ENCODE assay signal across 17 cellular contexts in the genomic region with DNA sequence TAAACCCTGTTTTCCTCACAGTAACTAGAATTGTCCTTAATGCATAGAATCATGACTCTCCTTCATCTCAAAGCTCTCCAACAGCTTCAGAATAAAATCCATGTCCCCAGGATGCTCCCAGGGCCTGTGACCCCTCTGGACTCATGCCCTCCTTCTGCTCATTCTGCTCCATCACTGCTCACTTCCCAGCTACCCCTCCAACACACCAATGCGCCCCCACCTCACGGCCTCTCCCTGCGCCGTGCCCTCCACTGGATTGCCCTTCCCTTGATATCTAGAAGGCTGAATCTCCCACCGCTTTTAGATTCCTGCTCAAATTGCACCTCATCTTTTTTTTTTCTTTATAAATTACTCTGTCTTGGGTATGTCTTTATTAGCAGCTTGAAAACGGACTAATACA. TPM values are rescaled to one million over a fixed set of nuclear protein-coding genes. Genes with fewer than 3 reads are reported as not detected.
A peak's percentile ranks its signal among the peaks of the same experiment; 100 is the strongest.
DNase-seq lines count a peak whose midpoint lies in the region; TF ChIP-seq lines count a peak whose summit lies in the region.
"Had no signal": no experiment of that assay in that cellular context is flagged by ENCODE, and none has a peak within 500 bp of the region (broad histone marks: within the 10 kb centered on the region; RNA-seq: fewer than 3 reads in every experiment).

No MANE protein-coding gene starts in this region.

- H3K4me1 Mint-ChIP-seq in activated CD4-positive, alpha-beta memory T cell treated with anti-CD3 and anti-CD28 coated beads for 36 hours (ENCODE audit: low read depth) = peaks cover 7% of the 10 kb centered on the region

- H3K9me3 ChIP-seq in adrenal gland (replicated peaks in 1 of 3) (no peaks in the 10 kb centered on the region), vagina (no peaks in the 10 kb centered on the region)

- 94 to 97% (median 95%) methylated on average over 6 of the region's 6 CpGs for WGBS in adrenal gland, 4 donors

- H3K27me3 ChIP-seq in adrenal gland (no peaks in the 10 kb centered on the region), vagina (no peaks in the 10 kb centered on the region)

- H3K27ac ChIP-seq in adrenal gland = peak overlapping the region in 4 of 5 donors; percentile 8 to 79 (median 58)
- H3K27ac ChIP-seq in vagina = peak overlapping the region; percentile 78

- H3K4me3 ChIP-seq in adrenal gland (no peak overlapping the region), vagina (no peak overlapping the region)

- no peak for TF ChIP-seq CTCF in adrenal gland (IDR thresholded peaks at IDR 0.05)
- TF ChIP-seq CTCF in vagina (IDR thresholded peaks at IDR 0.05) = no peak

- H3K4me1 ChIP-seq in adrenal gland (replicated peaks in 1 of 2) = peaks cover 17% of the 10 kb centered on the region in 2 donors
- peaks cover 38% of the 10 kb centered on the region for H3K4me1 ChIP-seq in vagina

- no peaks in the 10 kb centered on the region for H3K9me3 Mint-ChIP-seq in activated CD4-positive, alpha-beta memory T cell treated with anti-CD3 and anti-CD28 coated beads for 36 hours

- H3K4me3 Mint-ChIP-seq in activated CD4-positive, alpha-beta memory T cell treated with anti-CD3 and anti-CD28 coated beads for 36 hours = no peak overlapping the region
- H3K4me3 Mint-ChIP-seq: CD4-positive, alpha-beta memory T cell had no signal

- no peak overlapping the region for H3K27ac Mint-ChIP-seq in activated CD4-positive, alpha-beta memory T cell treated with anti-CD3 and anti-CD28 coated beads for 36 hours

- CTCF ChIA-PET in activated CD4-positive, alpha-beta memory T cell treated with anti-CD3 and anti-CD28 coated beads for 36 hours (lab: Charles Lee) = interaction anchor here (1.0 kb wide), 1 partner anchor 96 kb away, joined by 4 read pairs; no protein-coding TSS in a partner anchor

- DNase-seq in adrenal gland (no peak), mesenteric fat pad (ENCODE audit: low spot score) (peak; percentile 24), posterior vena cava (ENCODE audit: low spot score) (peak; percentile 13), vagina (ENCODE audit: extremely low spot score in 2 of 2) (no peak), activated gamma-delta T cell (lab: John Stamatoyannopoulos, UW) (no peak), KG1 (lab: John Stamatoyannopoulos, UW) (no peak)
- no peak for DNase-seq in activated CD4-positive, alpha-beta memory T cell treated with anti-CD3 and anti-CD28 coated beads for 36 hours
- DNase-seq: C1 segment of cervical spinal cord; Calu3; CD4-positive, alpha-beta memory T cell; COR-L47; DMS53; DMS79 treated with DMSO at 0.1 percent for 48 hours; GF-D8; GOT3; H7; HCEC 1CT had no signal

- intact Hi-C loops in adrenal gland (cut with DNase I) = no loop called here
- intact Hi-C loops in posterior vena cava (cut with DNase I) = no loop called here
- intact Hi-C loops in vagina (cut with DNase I) = no loop called here
- intact Hi-C loops in activated CD4-positive, alpha-beta memory T cell treated with anti-CD3 and anti-CD28 coated beads for 36 hours (cut with micrococcal nuclease) = no loop called here

- TF ChIP-seq POLR2A in adrenal gland (IDR thresholded peaks at IDR 0.05) (no peak), vagina (IDR thresholded peaks at IDR 0.05) (no peak)

- no peaks in the 10 kb centered on the region for H3K36me3 ChIP-seq in adrenal gland (replicated peaks in 1 of 2)
- H3K36me3 ChIP-seq in vagina = no peaks in the 10 kb centered on the region

- no peaks in the 10 kb centered on the region for H3K36me3 Mint-ChIP-seq in activated CD4-positive, alpha-beta memory T cell treated with anti-CD3 and anti-CD28 coated beads for 36 hours
- H3K36me3 Mint-ChIP-seq: CD4-positive, alpha-beta memory T cell had no signal

- POLR2A ChIA-PET in activated CD4-positive, alpha-beta memory T cell treated with anti-CD3 and anti-CD28 coated beads for 36 hours (lab: Charles Lee) = no interaction called here

- H3K27me3 Mint-ChIP-seq in activated CD4-positive, alpha-beta memory T cell treated with anti-CD3 and anti-CD28 coated beads for 36 hours = no peaks in the 10 kb centered on the region

RNA-seq across cellular contexts. Expression of gene TMEM220, which starts 12.6 kb away (rescaled TPM):
- total RNA-seq in adrenal gland (10 to 100 TPM; 10.7 to 33.2 (median 21.0) TPM), mesenteric fat pad (20.8 TPM), posterior vena cava (10 to 100 TPM; 11.8 to 15.2 TPM), vagina (10.3 TPM)
- 10 to 100 TPM; 20.8 to 27.6 (median 24.4) TPM for polyA plus RNA-seq in adrenal gland
- total RNA-seq in activated CD4-positive, alpha-beta memory T cell treated with anti-CD3 and anti-CD28 coated beads for 36 hours = under 1 TPM; 0.24 to 0.94 TPM
- total RNA-seq: Calu3 had no signal

RNA-seq across cellular contexts. Expression of gene ADPRM, which starts 45.0 kb away (rescaled TPM):
- 10 to 100 TPM in 2 of 8 donors, 1 to 10 TPM in 6; 3.8 to 12.1 (median 7.6) TPM for total RNA-seq in adrenal gland
- 10 to 100 TPM in 1 of 3 donors, 1 to 10 TPM in 2; 7.5 to 11.1 (median 8.2) TPM for polyA plus RNA-seq in adrenal gland
- 6.8 TPM for total RNA-seq in mesenteric fat pad
- 10 to 100 TPM in 1 of 2 donors, 1 to 10 TPM in 1; 8.5 to 12.0 TPM for total RNA-seq in posterior vena cava
- total RNA-seq in vagina = 18.7 TPM
- 10 to 100 TPM; 12.4 to 13.5 TPM for total RNA-seq in activated CD4-positive, alpha-beta memory T cell treated with anti-CD3 and anti-CD28 coated beads for 36 hours

RNA-seq across cellular contexts. Expression of gene SCO1, which starts 45.1 kb away (rescaled TPM):
- 10 to 100 TPM; 19.2 to 43.7 (median 35.1) TPM for total RNA-seq in adrenal gland
- polyA plus RNA-seq in adrenal gland = 10 to 100 TPM in 1 of 3 donors, 1 to 10 TPM in 2; 6.1 to 36.3 (median 7.9) TPM
- 42.9 TPM for total RNA-seq in mesenteric fat pad
- total RNA-seq in posterior vena cava = 10 to 100 TPM; 21.7 to 25.8 TPM
- 38.8 TPM for total RNA-seq in vagina
- 10 to 100 TPM; 34.6 to 36.4 TPM for total RNA-seq in activated CD4-positive, alpha-beta memory T cell treated with anti-CD3 and anti-CD28 coated beads for 36 hours

Comparison
In these comparisons a context has a peak if more than half of its experiments do, and no peak if none do; other contexts are left out.
1. DNase-seq: peak in mesenteric fat pad (single experiment) and posterior vena cava (single experiment); none in adrenal gland (0 of 7), vagina (0 of 2), activated CD4-positive, alpha-beta memory T cell treated with anti-CD3 and anti-CD28 coated beads for 36 hours (single experiment), activated gamma-delta T cell (single experiment) and KG1 (single experiment).